In genomic region chr19:41320568-41320967, GRCh38 we compare ENCODE assay signal across 1 cellular context.
A peak's percentile ranks its signal among the peaks of the same experiment; 100 is the strongest.
TF ChIP-seq lines count a peak whose summit lies in the region.

No MANE protein-coding gene starts in this region.

TF ChIP-seq in A549, 52 proteins besides CTCF, POLR2A, EP300 and RAD21:
- TF ChIP-seq GATA3 (IDR thresholded peaks at IDR 0.05; ENCODE audit: borderline replicate concordance) (0 out of 2 replicates have a peak, but pooled peaks have one; percentile 28), KDM5A (IDR thresholded peaks at IDR 0.05) (no peak), SREBF2 (IDR thresholded peaks at IDR 0.05) (no peak), RCOR1 (IDR thresholded peaks at IDR 0.05; ENCODE audit: low read depth, low read length) (no peak), FOXS1 (CRISPR knock-in tag; IDR thresholded peaks at IDR 0.05) (no peak), KDM1A (IDR thresholded peaks at IDR 0.05; ENCODE audit: low read depth) (no peak), POLR2AphosphoS2 (conservative IDR thresholded peaks at IDR 0.05; ENCODE audit: low read length) (0 out of 2 replicates have a peak, but pooled peaks have one; percentile 60), EHF (CRISPR knock-in tag; IDR thresholded peaks at IDR 0.05) (no peak)
- TF ChIP-seq, protein P1, sequence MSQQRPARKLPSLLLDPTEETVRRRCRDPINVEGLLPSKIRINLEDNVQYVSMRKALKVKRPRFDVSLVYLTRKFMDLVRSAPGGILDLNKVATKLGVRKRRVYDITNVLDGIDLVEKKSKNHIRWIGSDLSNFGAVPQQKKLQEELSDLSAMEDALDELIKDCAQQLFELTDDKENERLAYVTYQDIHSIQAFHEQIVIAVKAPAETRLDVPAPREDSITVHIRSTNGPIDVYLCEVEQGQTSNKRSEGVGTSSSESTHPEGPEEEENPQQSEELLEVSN (IDR thresholded peaks at IDR 0.05; ENCODE audit: borderline replicate concordance, low read depth) = no peak
